8 cellular contexts compared by ENCODE assay signal in the genomic region with DNA sequence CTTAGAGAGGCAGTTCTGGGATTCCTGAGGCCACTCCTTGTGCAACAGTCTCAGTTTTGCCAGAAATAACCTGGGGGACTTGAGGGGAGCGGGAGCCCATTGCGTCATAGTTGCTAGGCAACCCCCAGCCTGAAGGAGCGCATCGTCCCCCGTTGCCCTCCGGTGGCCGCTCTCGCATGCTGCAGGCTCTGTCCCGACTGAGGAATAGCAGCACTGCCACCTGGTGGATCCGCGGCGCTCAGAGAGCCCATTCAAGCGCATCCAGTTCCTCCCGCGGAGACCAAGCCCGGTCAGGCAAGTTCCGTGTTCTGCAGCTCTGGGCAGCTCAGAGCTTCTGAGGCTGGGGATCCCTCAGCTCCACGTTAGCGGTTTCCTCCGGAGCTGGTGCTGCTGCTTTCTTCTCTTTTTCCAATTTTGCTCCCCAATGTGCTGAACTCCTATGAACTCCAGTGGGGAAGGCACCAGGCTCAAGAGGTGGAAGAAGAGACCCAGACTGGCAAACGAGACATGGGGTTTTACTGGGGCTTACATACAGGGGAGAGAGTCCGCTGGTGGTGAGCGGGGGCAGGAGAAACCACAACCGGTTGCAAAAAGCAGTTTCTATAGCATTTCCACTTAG. TPM values are rescaled to one million over a fixed set of nuclear protein-coding genes. Genes with fewer than 3 reads are reported as not detected.
DNase-seq lines count a peak whose midpoint lies in the region; ATAC-seq and TF ChIP-seq lines count a peak whose summit lies in the region.

No MANE protein-coding gene starts in this region.

- ATAC-seq in HG02642 (IDR thresholded peaks at IDR 0.05; ENCODE audit: poor library complexity, unreplicated experiment), result peak; percentile 98
- ATAC-seq in upper lobe of right lung, result peak; percentile 96

- in situ Hi-C loops in SK-MEL-5 (cut with HindIII; ENCODE audit: low pct_unique_long_range_greater_than_20kb, low sequenced_read_pairs), result no loop called here

- no peak overlapping the region for H3K9ac ChIP-seq in trophoblast cell (ENCODE audit: low read length)

- H3K14ac ChIP-seq in trophoblast cell (ENCODE audit: low read length), result peak overlapping the region; percentile 68

- no peak overlapping the region for H4K12ac ChIP-seq in trophoblast cell (ENCODE audit: low read depth, low read length)

- no peak overlapping the region for H3K4me2 ChIP-seq in trophoblast cell (ENCODE audit: low read length)

- H2BK12ac ChIP-seq in trophoblast cell (ENCODE audit: low read length), result peak overlapping the region; percentile 87

- peak overlapping the region; percentile 70 for H4K8ac ChIP-seq in trophoblast cell (ENCODE audit: low read depth, low read length)

- H3K27me3 ChIP-seq in trophoblast cell (ENCODE audit: insufficient read depth, low read length), result no peaks in the 10 kb centered on the region
- no peaks in the 10 kb centered on the region for H3K27me3 ChIP-seq in upper lobe of right lung

- WGBS in trophoblast cell (ENCODE audit: extremely low coverage, insufficient coverage, insufficient read length), result no CpG with 5 or more reads among the region's 24 CpGs

- no peak overlapping the region for H2BK5ac ChIP-seq in trophoblast cell (ENCODE audit: low read depth, low read length, poor library complexity)

- H3K23ac ChIP-seq in trophoblast cell (ENCODE audit: low read length), result no peak overlapping the region

- H3K4ac ChIP-seq in trophoblast cell (ENCODE audit: low read depth, low read length), result no peak overlapping the region

- no peak overlapping the region for H3K4me3 ChIP-seq in GM12875 (ENCODE audit: low read depth, low read length)
- no peak overlapping the region for H3K4me3 ChIP-seq in trophoblast cell (ENCODE audit: low read depth, low read length)
- H3K4me3 ChIP-seq in upper lobe of right lung, result no peak overlapping the region

- no peak overlapping the region for H3K27ac ChIP-seq in trophoblast cell (ENCODE audit: low read depth, low read length)
- H3K27ac ChIP-seq in upper lobe of right lung, result no peak overlapping the region

- peaks cover 4% of the 10 kb centered on the region for H3K9me3 ChIP-seq in trophoblast cell (ENCODE audit: insufficient read depth, low read depth, low read length)
- H3K9me3 ChIP-seq in upper lobe of right lung, result no peaks in the 10 kb centered on the region

- DNase-seq in NCI-H1092 treated with DMSO at 0.1 percent for 48 hours (lab: John Stamatoyannopoulos, UW) (peak; percentile 87), SK-MEL-5 (ENCODE audit: low read depth, low spot score) (peak; percentile 93), glomerular endothelial cell (ENCODE audit: extremely low read depth, low read depth, low spot score) (peak; percentile 51), trophoblast cell (peak; percentile 96 to 98), upper lobe of right lung (peak; percentile 98)
- peak; percentile 46 to 81 (median 72) for DNase-seq in activated naive CD4-positive, alpha-beta T cell (lab: John Stamatoyannopoulos, UW)

- TF ChIP-seq CTCF in GM12875 (IDR thresholded peaks at IDR 0.05; ENCODE audit: borderline replicate concordance, insufficient read depth, low read depth, low read length) (peak; percentile 100), upper lobe of right lung (IDR thresholded peaks at IDR 0.05) (peak; percentile 99)

- peak overlapping the region; percentile 19 for H2AFZ ChIP-seq in trophoblast cell (ENCODE audit: insufficient read depth, low read length, poor library complexity)

- peaks cover 17% of the 10 kb centered on the region for H3K79me1 ChIP-seq in trophoblast cell (ENCODE audit: low read length)

- intact Hi-C loops in upper lobe of right lung (cut with DNase I), result no loop called here

- peaks cover 15 to 21% of the 10 kb centered on the region in 2 experiments for H3K4me1 ChIP-seq in trophoblast cell (ENCODE audit: control insufficient read depth in 1 of 2, insufficient read depth in 2 of 2, low read length in 2 of 2)
- peaks cover 17% of the 10 kb centered on the region for H3K4me1 ChIP-seq in upper lobe of right lung

- H4K91ac ChIP-seq in trophoblast cell (ENCODE audit: low read depth, low read length), result peak overlapping the region; percentile 87

- H2AK5ac ChIP-seq in trophoblast cell (ENCODE audit: low read length), result no peak overlapping the region

- H3K79me2 ChIP-seq in trophoblast cell (ENCODE audit: control insufficient read depth, insufficient read depth, low read length, poor library complexity), result no peaks in the 10 kb centered on the region

- H3K18ac ChIP-seq in trophoblast cell (ENCODE audit: low read length), result peak overlapping the region; percentile 74

- peaks cover 9 to 15% of the 10 kb centered on the region in 2 experiments for H3K36me3 ChIP-seq in trophoblast cell (ENCODE audit: control insufficient read depth in 1 of 2, insufficient read depth in 2 of 2, low read length in 2 of 2)
- H3K36me3 ChIP-seq in upper lobe of right lung, result no peaks in the 10 kb centered on the region

- H2BK120ac ChIP-seq in trophoblast cell (ENCODE audit: insufficient read depth, low read length, poor library complexity), result peak overlapping the region; percentile 70

RNA-seq across cellular contexts. Expression of gene SLC4A3, which starts 15.1 kb away (rescaled TPM):
- total RNA-seq in SK-MEL-5 (2014; rRNA removed; shearing (Covaris generic)), result 2.9 and 4.0 TPM in 2 replicates
- 6.1 and 7.0 TPM in 2 replicates for polyA plus RNA-seq in SK-MEL-5 (2015; cell fraction: cytosol; rRNA removed)
- 69.3 and 76.3 TPM in 2 replicates for polyA plus RNA-seq in SK-MEL-5 (2015; cell fraction: nucleus; rRNA removed)
- total RNA-seq in glomerular endothelial cell, result 2.0 TPM in 2 replicates
- 8.9 and 9.4 TPM in 2 replicates for polyA plus RNA-seq in trophoblast cell (2013)
- total RNA-seq in upper lobe of right lung, result 2.9 TPM

RNA-seq across cellular contexts. Expression of gene STK11IP, which starts 44.9 kb away (rescaled TPM):
- total RNA-seq in SK-MEL-5 (2014; rRNA removed; shearing (Covaris generic)), result 13.9 and 14.7 TPM in 2 replicates
- 13.2 and 18.7 TPM in 2 replicates for polyA plus RNA-seq in SK-MEL-5 (2015; cell fraction: cytosol; rRNA removed)
- 224 and 322 TPM in 2 replicates for polyA plus RNA-seq in SK-MEL-5 (2015; cell fraction: nucleus; rRNA removed)
- total RNA-seq in glomerular endothelial cell (5.6 and 12.3 TPM in 2 replicates), upper lobe of right lung (25.7 TPM)
- 19.1 and 19.7 TPM in 2 replicates for polyA plus RNA-seq in trophoblast cell (2013)
